Comparison of ENCODE assay signal across 23 cellular contexts in the genomic region with DNA sequence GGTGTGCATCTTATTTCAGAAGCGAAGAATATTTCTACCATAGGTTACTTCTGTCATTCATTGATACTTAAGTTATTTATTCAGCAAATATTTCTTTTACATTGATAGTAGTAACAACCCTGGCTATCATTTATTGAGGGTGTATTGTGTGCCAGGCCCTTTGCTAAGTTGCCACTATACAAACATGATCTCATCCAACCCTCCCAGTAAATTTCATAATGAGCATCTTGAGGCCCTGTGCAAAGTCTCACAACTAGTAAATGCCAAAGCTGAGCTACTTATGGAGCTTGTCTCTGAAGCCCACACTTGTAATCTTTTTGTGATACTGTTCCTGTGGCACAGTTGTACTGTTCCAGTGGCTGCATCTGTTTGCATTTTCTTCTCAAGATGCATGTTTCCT.
"Had no signal": no experiment of that assay in that cellular context is flagged by ENCODE, and none has a peak within 500 bp of the region (broad histone marks: within the 10 kb centered on the region; RNA-seq: fewer than 3 reads in every experiment).

No MANE protein-coding gene starts in this region.

- H3K4me1 ChIP-seq: Peyer's patch had no signal

- H3K4me3 ChIP-seq: K562, PC-9, Peyer's patch, SJCRH30 had no signal

- DNase-seq: Kasumi-1, MV-4-11, NCI-H1048, NCI-H1105, NCI-H1417, NCI-H1436 treated with DMSO at 0.1 percent for 48 hours, NCI-H1694, NCI-H187 treated with DMSO at 0.1 percent for 48 hours, NCI-H2029 treated with DMSO at 0.1 percent for 48 hours, NCI-H2171 treated with DMSO at 0.1 percent for 48 hours, NCI-H345, NCI-H446 treated with DMSO at 0.1 percent for 48 hours, NCI-H510A treated with DMSO at 0.1 percent for 48 hours, NCI-H526, PC-9, Peyer's patch, SHP77 treated with DMSO at 0.1 percent for 48 hours, SJCRH30 had no signal

- H3K4me2 ChIP-seq: KMS-11, PC-9 had no signal

- H3K27ac ChIP-seq: HL-60, KMS-11, PC-9, Peyer's patch, SJCRH30 had no signal

- H2AFZ ChIP-seq: PC-9 had no signal

- H3K9ac ChIP-seq: KMS-11 had no signal

- H3K27me3 ChIP-seq: Peyer's patch, SJCRH30 had no signal

- ATAC-seq: K562, Right ventricle myocardium inferior, SK-N-SH treated with all-trans-retinoic acid at 6 μM for 48 hours had no signal

- H3K9me3 ChIP-seq: Peyer's patch, SJCRH30 had no signal
